In the genomic region with DNA sequence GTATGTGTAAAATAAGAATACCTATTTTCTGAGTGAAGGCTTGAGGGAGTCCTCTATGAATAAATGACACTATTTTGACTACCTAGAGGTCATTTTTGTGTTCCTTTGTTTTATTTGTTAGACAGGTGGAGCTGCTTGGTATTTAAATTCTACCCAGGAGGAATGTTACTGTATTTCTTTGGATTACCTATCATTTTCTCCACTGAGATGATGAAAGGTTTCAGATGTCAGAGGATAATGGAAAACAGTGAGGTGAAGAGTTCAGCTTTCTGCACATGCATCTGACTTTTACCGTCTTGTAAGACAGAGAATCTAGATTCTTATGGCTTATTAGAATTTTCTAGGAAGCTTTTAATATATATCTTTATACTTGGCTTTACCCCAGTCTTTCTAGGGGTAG, we compare ENCODE assay signal across 31 cellular contexts.
"Had no signal": no experiment of that assay in that cellular context is flagged by ENCODE, and none has a peak within 500 bp of the region (broad histone marks: within the 10 kb centered on the region; RNA-seq: fewer than 3 reads in every experiment).

No MANE protein-coding gene starts in this region.

- H3K27me3 ChIP-seq: left lung, pancreas, stomach, testis, thyroid gland, upper lobe of right lung had no signal

- H3K36me3 Mint-ChIP-seq: naive thymus-derived CD4-positive, alpha-beta T cell; stimulated activated naive B cell treated with anti-CD40 and anti-IgM and Interleukin-4, amounts not matched to agents 10 μg/mL and 1 μg/mL and 100 μg/mL, for 72 hours had no signal

- H3K27ac ChIP-seq: left lung, pancreas, prostate gland, skin epidermis, stomach, testis, thyroid gland, transverse colon, upper lobe of right lung had no signal

- H3K36me3 ChIP-seq: left lung, pancreas, prostate gland, stomach, thyroid gland, transverse colon, upper lobe of right lung had no signal

- H3K4me3 ChIP-seq: left lung, lung, mucosa of descending colon, pancreas, prostate gland, skin epidermis, stomach, testis, thyroid gland, transverse colon, upper lobe of right lung had no signal

- H3K9me3 ChIP-seq: left lung, mucosa of descending colon, pancreas, prostate gland, stomach, testis, thyroid gland, transverse colon, upper lobe of right lung had no signal

- ATAC-seq: left colon; left lung; mucosa of descending colon; naive thymus-derived CD4-positive, alpha-beta T cell; natural killer cell treated with Interleukin-12 subunit alpha and Interleukin-12 subunit beta and Interleukin-15 and Interleukin-18, amount 100 ng/mL, for 72 hours; pancreas; right cardiac atrium; sciatic nerve; stimulated activated naive B cell treated with anti-CD40 and anti-IgM and Interleukin-4, amounts not matched to agents 10 μg/mL and 1 μg/mL and 100 μg/mL, for 72 hours; stimulated activated naive CD8-positive, alpha-beta T cell treated with anti-CD3 and anti-CD28 coated beads, Interleukin-15, Interleukin-2, amounts not matched to agents 100 U/mL and 50 U/mL, for 24 hours; upper lobe of right lung had no signal

- H3K27ac Mint-ChIP-seq: immature natural killer cell; naive thymus-derived CD4-positive, alpha-beta T cell; natural killer cell treated with Interleukin-12 subunit alpha and Interleukin-12 subunit beta and Interleukin-15 and Interleukin-18, amount 100 ng/mL, for 72 hours; stimulated activated naive B cell treated with anti-CD40 and anti-IgM and Interleukin-4, amounts not matched to agents 10 μg/mL and 1 μg/mL and 100 μg/mL, for 72 hours had no signal

- H3K4me1 ChIP-seq: left lung, pancreas, prostate gland, stomach, testis, thyroid gland, transverse colon, upper lobe of right lung had no signal

- H3K4me1 Mint-ChIP-seq: immature natural killer cell; naive thymus-derived CD4-positive, alpha-beta T cell; stimulated activated naive B cell treated with anti-CD40 and anti-IgM and Interleukin-4, amounts not matched to agents 10 μg/mL and 1 μg/mL and 100 μg/mL, for 72 hours had no signal

- H3K27me3 Mint-ChIP-seq: naive thymus-derived CD4-positive, alpha-beta T cell; natural killer cell treated with Interleukin-12 subunit alpha and Interleukin-12 subunit beta and Interleukin-15 and Interleukin-18, amount 100 ng/mL, for 72 hours; stimulated activated naive B cell treated with anti-CD40 and anti-IgM and Interleukin-4, amounts not matched to agents 10 μg/mL and 1 μg/mL and 100 μg/mL, for 72 hours had no signal

- DNase-seq: hypothalamus; immature natural killer cell; kidney; left colon; left lung; mesendoderm; midbrain; mucosa of descending colon; naive thymus-derived CD4-positive, alpha-beta T cell; nucleus accumbens; pancreas; posterior cingulate gyrus; retina; right cardiac atrium; stimulated activated CD4-positive, alpha-beta T cell treated with anti-CD3 and anti-CD28 coated beads, Interleukin-12 subunit alpha, Interleukin-12 subunit beta, amount 100 ng/mL, for 4 hours; stimulated activated CD4-positive, alpha-beta T cell treated with anti-CD3 and anti-CD28 coated beads, Interleukin-15, amount 100 ng/mL, for 24 hours; stimulated activated CD4-positive, alpha-beta T cell treated with anti-CD3 and anti-CD28 coated beads, Interleukin-2, amount 100 ng/mL, for 24 hours; stimulated activated CD4-positive, alpha-beta T cell treated with anti-CD3 and anti-CD28 coated beads, Interleukin-4, amount 100 ng/mL, for 1 hour; stimulated activated naive B cell treated with anti-CD40 and anti-IgM and Interleukin-4, amounts not matched to agents 10 μg/mL and 1 μg/mL and 100 μg/mL, for 72 hours; stimulated activated naive CD8-positive, alpha-beta T cell treated with anti-CD3 and anti-CD28 coated beads, Interleukin-15, Interleukin-2, amounts not matched to agents 100 U/mL and 50 U/mL, for 24 hours; stomach; testis; thyroid gland; transverse colon; upper lobe of right lung had no signal

- H3K4me3 Mint-ChIP-seq: immature natural killer cell; naive thymus-derived CD4-positive, alpha-beta T cell; natural killer cell treated with Interleukin-12 subunit alpha and Interleukin-12 subunit beta and Interleukin-15 and Interleukin-18, amount 100 ng/mL, for 72 hours; neural crest cell; stimulated activated naive B cell treated with anti-CD40 and anti-IgM and Interleukin-4, amounts not matched to agents 10 μg/mL and 1 μg/mL and 100 μg/mL, for 72 hours had no signal
